Comparison of ENCODE assay signal across 8 cellular contexts in the genomic region with DNA sequence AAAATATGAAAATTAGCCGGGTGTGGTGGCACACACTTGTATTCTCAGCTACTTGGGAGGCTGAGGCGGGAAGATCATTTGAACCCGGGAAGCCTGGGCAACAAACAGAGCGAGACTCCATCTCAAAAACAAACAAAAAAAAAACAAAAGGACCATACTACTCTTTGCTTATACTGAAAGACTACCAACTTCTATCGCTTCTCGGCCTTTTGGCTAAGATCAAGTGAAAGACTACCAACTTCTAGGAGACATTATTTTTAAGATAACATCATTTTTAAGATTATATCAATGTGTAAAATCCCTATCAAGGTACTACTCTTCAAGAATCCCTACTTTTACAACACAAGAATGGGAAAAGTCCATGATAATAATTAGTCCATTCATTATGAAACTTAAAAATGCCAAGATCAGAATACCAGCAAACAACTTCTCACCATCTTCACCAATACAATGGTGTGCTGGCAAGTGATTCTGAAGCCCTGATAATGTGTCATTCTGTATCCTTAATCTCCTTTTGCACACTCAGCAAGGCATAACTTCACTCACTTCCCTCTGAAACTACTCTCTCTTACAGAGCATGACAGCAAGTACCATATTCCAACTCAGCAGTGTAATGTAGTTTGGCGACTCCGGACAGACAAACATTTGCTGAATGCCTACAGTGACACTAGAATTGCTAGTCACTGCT. TPM values are rescaled to one million over a fixed set of nuclear protein-coding genes. Genes with fewer than 3 reads are reported as not detected.
DNase-seq lines count a peak whose midpoint lies in the region; ATAC-seq and TF ChIP-seq lines count a peak whose summit lies in the region.

No MANE protein-coding gene starts in this region.

- 69 to 85% methylated on average over 4 to 8 of the region's 8 CpGs for WGBS in endodermal cell (ENCODE audit: insufficient coverage in 1 of 2, insufficient read length in 1 of 2), 2 experiments

- H3K27me3 Mint-ChIP-seq in endodermal cell (ENCODE audit: insufficient read depth), result no peaks in the 10 kb centered on the region

- H2AFZ ChIP-seq in PC-3 (ENCODE audit: low read length), result no peak overlapping the region
- H2AFZ ChIP-seq in osteoblast (ENCODE audit: low read length), result no peak overlapping the region

- POLR2A ChIA-PET in PC-3 (lab: Charles Lee; ENCODE audit: unreplicated experiment), result no interaction called here

- CTCF ChIA-PET in PC-3 (lab: Charles Lee), result no interaction called here

- H4K20me1 ChIP-seq in PC-3 (ENCODE audit: low read length) (peaks cover 40% of the 10 kb centered on the region), osteoblast (ENCODE audit: insufficient read depth, low read length) (peaks cover 59% of the 10 kb centered on the region)

- H3K27ac ChIP-seq in PC-3 (ENCODE audit: low read length), result peak overlapping the region; percentile 98
- H3K27ac ChIP-seq in endodermal cell (ENCODE audit: low read depth, low read length), result no peak overlapping the region
- peak overlapping the region; percentile 95 for H3K27ac ChIP-seq in osteoblast (ENCODE audit: low read depth, low read length)

- ATAC-seq in PC-3 (no peak), GM18519 (IDR thresholded peaks at IDR 0.05; ENCODE audit: low FRiP score, unreplicated experiment) (no peak), HG02610 (IDR thresholded peaks at IDR 0.05; ENCODE audit: unreplicated experiment) (no peak), GM21367 (IDR thresholded peaks at IDR 0.05; ENCODE audit: unreplicated experiment) (no peak)

- no peaks in the 10 kb centered on the region for H3K36me3 Mint-ChIP-seq in endodermal cell (ENCODE audit: low read depth)

- peak overlapping the region; percentile 76 for H3K27ac Mint-ChIP-seq in endodermal cell

- no peaks in the 10 kb centered on the region for H3K9me3 Mint-ChIP-seq in endodermal cell

- H3K4me3 ChIP-seq in PC-3 (ENCODE audit: low read length) (peak overlapping the region; percentile 80), endodermal cell (ENCODE audit: low read length) (peak overlapping the region; percentile 97), osteoblast (ENCODE audit: insufficient read depth, low read length) (peak overlapping the region; percentile 93)

- DNase-seq in GM10266 (ENCODE audit: extremely low spot score) (peak; percentile 24), PC-3 (peak; percentile 19), endodermal cell (no peak), osteoblast (ENCODE audit: insufficient read length, low spot score, missing footprints) (peak; percentile 18), GM03348 (ENCODE audit: low spot score) (no peak)

- no peak for TF ChIP-seq CTCF in GM10266 (IDR thresholded peaks at IDR 0.05; ENCODE audit: control insufficient read depth, insufficient read depth, low read depth, missing control alignments)
- TF ChIP-seq CTCF in PC-3 (conservative IDR thresholded peaks at IDR 0.05; ENCODE audit: low read depth, low read length), result no peak
- no peak for TF ChIP-seq CTCF in endodermal cell (conservative IDR thresholded peaks at IDR 0.05)
- no peak for TF ChIP-seq CTCF in osteoblast (IDR thresholded peaks at IDR 0.05; ENCODE audit: extremely low read depth, low read depth, low read length)

- H3K9me3 ChIP-seq in PC-3 (ENCODE audit: low read length), result no peaks in the 10 kb centered on the region
- no peaks in the 10 kb centered on the region for H3K9me3 ChIP-seq in endodermal cell (ENCODE audit: control insufficient read depth, low read length)
- H3K9me3 ChIP-seq in osteoblast (ENCODE audit: low read depth, low read length), result no peaks in the 10 kb centered on the region

- peak overlapping the region; percentile 89 for H3K4me3 Mint-ChIP-seq in endodermal cell

- H3K4me2 ChIP-seq in PC-3 (ENCODE audit: low read length) (peak overlapping the region; percentile 87), osteoblast (ENCODE audit: insufficient read depth, low read length) (peak overlapping the region; percentile 94)

- H3K36me3 ChIP-seq in PC-3 (ENCODE audit: low read depth, low read length) (0 out of 2 replicates have a peak, but pooled peaks cover 2% of the 10 kb centered on the region), endodermal cell (ENCODE audit: control insufficient read depth, insufficient read depth, low read length) (no peaks in the 10 kb centered on the region), osteoblast (ENCODE audit: insufficient read depth, low read length) (no peaks in the 10 kb centered on the region)

- BruUV-seq in PC-3 (replicated peaks; lab: Mats Ljungman, UMichigan), result no TSS peak

- H3K4me1 Mint-ChIP-seq in endodermal cell, result peaks cover 47% of the 10 kb centered on the region

- H3K4me1 ChIP-seq in PC-3 (ENCODE audit: insufficient read depth, low read length) (peaks cover 66% of the 10 kb centered on the region), endodermal cell (ENCODE audit: control insufficient read depth, insufficient read depth, low read length) (peaks cover 23% of the 10 kb centered on the region), osteoblast (ENCODE audit: insufficient read depth, low read length) (peaks cover 68% of the 10 kb centered on the region)

- peak overlapping the region; percentile 85 for H3K9ac ChIP-seq in PC-3 (ENCODE audit: low read length)
- H3K9ac ChIP-seq in endodermal cell (ENCODE audit: extremely low read depth, low read length, poor library complexity, severe bottlenecking), result peak overlapping the region; percentile 76

- H3K9me2 ChIP-seq in PC-3 (replicated peaks; ENCODE audit: low read length), result no peaks in the 10 kb centered on the region

- H3F3A ChIP-seq in PC-3 (ENCODE audit: low read length, unreplicated experiment), result peaks cover 21% of the 10 kb centered on the region

- no peaks in the 10 kb centered on the region for H3K27me3 ChIP-seq in PC-3 (ENCODE audit: low read length)
- H3K27me3 ChIP-seq in endodermal cell (ENCODE audit: control insufficient read depth, insufficient read depth, low read length, poor library complexity, severe bottlenecking), result no peaks in the 10 kb centered on the region
- H3K27me3 ChIP-seq in osteoblast (ENCODE audit: insufficient read depth, low read length), result no peaks in the 10 kb centered on the region

- H3K79me2 ChIP-seq in PC-3 (ENCODE audit: low read length) (peaks cover 63% of the 10 kb centered on the region), osteoblast (ENCODE audit: insufficient read depth, low read length) (peaks cover 66% of the 10 kb centered on the region)

- intact Hi-C loops in PC-3 (cut with micrococcal nuclease), result loop anchor here (5.0 to 10.0 kb wide), 2 partner anchors 122 to 174 kb away; partner anchors contain the start of genes ADGRB2 and SPOCD1

RNA-seq across cellular contexts. Expression of gene PTP4A2, which starts 1.7 kb away (rescaled TPM):
- total RNA-seq in PC-3 (2014; rRNA removed), result 335 and 340 TPM in 2 replicates
- total RNA-seq in endodermal cell, result 100 to 1,000 TPM; 211 TPM
- 159 TPM for polyA plus RNA-seq in endodermal cell (2013, experiment 1 of 2)
- 160 TPM for polyA plus RNA-seq in endodermal cell (2013, experiment 2 of 2)
- 539 and 568 TPM in 2 replicates for total RNA-seq in osteoblast

Comparison
In these comparisons a context has a peak if more than half of its experiments do, and no peak if none do; other contexts are left out.
1. DNase-seq: peak in GM10266 (single experiment), PC-3 (single experiment) and osteoblast (single experiment); none in endodermal cell (single experiment) and GM03348 (single experiment).
2. Peak in every context shown above with its lines, with median percentiles within 50 percentile points of each other: H3K4me3 ChIP-seq.